1 cellular context compared by ENCODE assay signal in genomic region chr3:77203876-77204275, GRCh38.
TF ChIP-seq lines count a peak whose summit lies in the region.

No MANE protein-coding gene starts in this region.

TF ChIP-seq in K562, 482 proteins besides CTCF, POLR2A, EP300 and RAD21 (continued from another document):
- TF ChIP-seq MGA (IDR thresholded peaks at IDR 0.05) = no peak
- 0 out of 2 replicates have a peak, but pooled peaks have one; percentile 36 for TF ChIP-seq FOSL1 (tag; conservative IDR thresholded peaks at IDR 0.05)
- TF ChIP-seq, protein P1, sequence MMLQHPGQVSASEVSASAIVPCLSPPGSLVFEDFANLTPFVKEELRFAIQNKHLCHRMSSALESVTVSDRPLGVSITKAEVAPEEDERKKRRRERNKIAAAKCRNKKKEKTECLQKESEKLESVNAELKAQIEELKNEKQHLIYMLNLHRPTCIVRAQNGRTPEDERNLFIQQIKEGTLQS (IDR thresholded peaks at IDR 0.05) = peak; percentile 48; the same call in 1 of the 2 replicates
- TF ChIP-seq, protein P1 (CRISPR knock-in tag; conservative IDR thresholded peaks at IDR 0.05) = no peak
TF ChIP-seq in K562: peak in this region for 7.
